28 cellular contexts compared by ENCODE assay signal in the genomic region with DNA sequence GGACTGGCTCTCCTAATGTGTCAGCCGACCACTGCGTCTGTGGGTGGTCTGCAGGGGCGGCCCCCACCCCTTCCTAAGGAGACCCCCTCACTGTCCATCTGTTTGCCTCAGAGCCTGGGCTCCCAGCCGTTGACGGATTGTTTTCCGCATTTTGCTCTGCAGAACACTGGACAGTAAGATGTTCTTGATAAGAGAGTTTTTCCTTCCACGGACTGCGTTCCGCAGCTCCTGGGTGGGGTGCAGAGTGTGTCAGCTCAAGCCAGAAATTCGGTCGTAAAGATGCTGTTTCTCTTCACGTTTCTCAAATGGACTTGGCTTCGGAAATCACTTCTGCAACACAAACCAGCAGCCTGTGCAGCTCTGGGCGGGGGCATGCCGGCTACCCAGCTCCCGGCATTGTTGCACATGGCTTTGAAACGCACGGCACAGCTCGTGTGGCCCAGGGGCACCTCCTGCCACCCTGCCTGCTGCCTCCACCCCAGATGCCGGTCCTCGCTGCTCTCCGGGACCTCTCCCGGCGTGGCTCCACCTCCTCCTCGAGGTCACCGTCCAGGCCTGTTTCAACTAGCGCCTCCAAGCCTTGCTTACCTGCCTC. TPM values are rescaled to one million over a fixed set of nuclear protein-coding genes. Genes with fewer than 3 reads are reported as not detected.
DNase-seq lines count a peak whose midpoint lies in the region; ATAC-seq and TF ChIP-seq lines count a peak whose summit lies in the region.
"Had no signal": no experiment of that assay in that cellular context is flagged by ENCODE, and none has a peak within 500 bp of the region (broad histone marks: within the 10 kb centered on the region; RNA-seq: fewer than 3 reads in every experiment).

No MANE protein-coding gene starts in this region.

- no peak overlapping the region for H3K23ac ChIP-seq in IMR-90 (ENCODE audit: low read depth, low read length)

- TF ChIP-seq EP300 in stomach (IDR thresholded peaks at IDR 0.05) = no peak

- H4K20me1 ChIP-seq in IMR-90 (ENCODE audit: insufficient read depth, low read length) = no peaks in the 10 kb centered on the region

- H2AK5ac ChIP-seq in IMR-90 (ENCODE audit: low read depth, low read length) = no peak overlapping the region

- dilution Hi-C loops in IMR-90 (cut with HindIII; ENCODE audit: low sequenced_read_pairs, unreplicated experiment) = no loop called here

- H3K9me3 Mint-ChIP-seq in activated CD8-positive, alpha-beta memory T cell treated with anti-CD3 and anti-CD28 coated beads, Interleukin-2, amount 10 ng/mL, durations not matched to agents 7 days and 5 days (ENCODE audit: low read depth) = no peaks in the 10 kb centered on the region

- H3K9me3 ChIP-seq in IMR-90 (ENCODE audit: control insufficient read depth, insufficient read depth, low read length) (no peaks in the 10 kb centered on the region), stomach (no peaks in the 10 kb centered on the region)
- H3K9me3 ChIP-seq: A549, BE2C, psoas muscle, upper lobe of right lung had no signal

- no peak overlapping the region for H3K27ac Mint-ChIP-seq in activated CD8-positive, alpha-beta memory T cell treated with anti-CD3 and anti-CD28 coated beads, Interleukin-2, amount 10 ng/mL, durations not matched to agents 7 days and 5 days

- H4K91ac ChIP-seq in IMR-90 (ENCODE audit: insufficient read depth, low read depth, low read length) = no peak overlapping the region

- H3K4ac ChIP-seq in IMR-90 (ENCODE audit: low read depth, low read length) = no peak overlapping the region

- intact Hi-C loops in IMR-90 (cut with micrococcal nuclease) (no loop called here), stomach (cut with DNase I; ENCODE audit: low total_unique reads) (no loop called here)

- no peak overlapping the region for H2AK9ac ChIP-seq in IMR-90 (replicated peaks; ENCODE audit: low read depth, low read length, poor library complexity)

- H3K9me1 ChIP-seq in IMR-90 (ENCODE audit: insufficient read depth, low read length) = no peaks in the 10 kb centered on the region

- H2BK120ac ChIP-seq in IMR-90 (ENCODE audit: low read depth, low read length) = no peak overlapping the region

- H2BK20ac ChIP-seq in IMR-90 (ENCODE audit: low read depth, low read length) = no peak overlapping the region

- TF ChIP-seq POLR2A in IMR-90 (IDR thresholded peaks at IDR 0.05; ENCODE audit: low read depth, low read length) = no peak
- no peak for TF ChIP-seq POLR2A in stomach (IDR thresholded peaks at IDR 0.05)

- H3K4me3 ChIP-seq in IMR-90 (ENCODE audit: insufficient read depth, low read depth, low read length) = no peak overlapping the region
- no peak overlapping the region for H3K4me3 ChIP-seq in fibroblast of the aortic adventitia (ENCODE audit: low read depth, low read length)
- no peak overlapping the region for H3K4me3 ChIP-seq in stomach
- H3K4me3 ChIP-seq: A549, GM12878, psoas muscle, SK-N-MC, upper lobe of right lung had no signal

- H3K4me1 Mint-ChIP-seq in activated CD8-positive, alpha-beta memory T cell treated with anti-CD3 and anti-CD28 coated beads, Interleukin-2, amount 10 ng/mL, durations not matched to agents 7 days and 5 days = peaks cover 4% of the 10 kb centered on the region

- WGBS in IMR-90 (ENCODE audit: extremely low coverage in 2 of 2, insufficient read length in 1 of 2), 2 experiments = 56% methylated on average over 18 of the region's 27 CpGs; no CpG with 5 or more reads in 1 of the 2 experiments
- WGBS in stomach, 5 donors = 47 to 69% (median 57%) methylated on average over 12 to 27 of the region's 27 CpGs

- no peak overlapping the region for H3K4me2 ChIP-seq in IMR-90 (ENCODE audit: low read depth, low read length)
- H3K4me2 ChIP-seq: A549 had no signal

- no peak overlapping the region for H3K18ac ChIP-seq in IMR-90 (ENCODE audit: low read depth, low read length)

- H2AFZ ChIP-seq in IMR-90 (replicated peaks; ENCODE audit: low read length, poor library complexity) = peak overlapping the region; percentile 14

- CTCF ChIA-PET in activated CD8-positive, alpha-beta memory T cell treated with anti-CD3 and anti-CD28 coated beads, Interleukin-2, amount 10 ng/mL, durations not matched to agents 7 days and 5 days (lab: Charles Lee) = no interaction called here
- CTCF ChIA-PET in IMR-90 (lab: Yijun Ruan, JAX) = no interaction called here

- H3K4me3 Mint-ChIP-seq in activated CD8-positive, alpha-beta memory T cell treated with anti-CD3 and anti-CD28 coated beads, Interleukin-2, amount 10 ng/mL, durations not matched to agents 7 days and 5 days = no peak overlapping the region
- H3K4me3 Mint-ChIP-seq: brain had no signal

- POLR2A ChIA-PET in IMR-90 (lab: Charles Lee; ENCODE audit: unreplicated experiment) = no interaction called here

- H2BK15ac ChIP-seq in IMR-90 (ENCODE audit: low read depth, low read length) = no peak overlapping the region

- in situ Hi-C loops in IMR-90 (cut with MboI; ENCODE audit: low sequenced_read_pairs) = no loop called here

- H3K4me1 ChIP-seq in IMR-90 (ENCODE audit: control insufficient read depth, insufficient read depth, low read length) (no peaks in the 10 kb centered on the region), stomach (peaks cover 0 to 6% (median 3%) of the 10 kb centered on the region in 4 donors)
- H3K4me1 ChIP-seq: BE2C, psoas muscle, upper lobe of right lung had no signal

- no peak overlapping the region for H3K9ac ChIP-seq in IMR-90 (ENCODE audit: low read depth, low read length)

- DNase-seq in activated CD8-positive, alpha-beta memory T cell treated with anti-CD3 and anti-CD28 coated beads, Interleukin-2, amount 10 ng/mL, durations not matched to agents 7 days and 5 days = peak; percentile 29
- no peak for DNase-seq in activated CD8-positive, alpha-beta memory T cell treated with anti-CD3 and anti-CD28 coated beads, Interleukin-2, amount 50 U/mL, for 48 hours
- DNase-seq in IMR-90 = no peak
- DNase-seq in fibroblast of the aortic adventitia (ENCODE audit: low read depth) = peak; percentile 23
- DNase-seq in stomach = peak; percentile 20
- no peak for DNase-seq in activated CD4-positive, alpha-beta T cell treated with anti-CD3 and anti-CD28 coated beads for 48 hours
- DNase-seq: activated gamma-delta T cell, activated T-cell treated with anti-CD3 and anti-CD28 coated beads for 4 hours, BE2C, mammary epithelial cell, NCI-H1105, NCI-H2029, NCI-H345, NCI-H82, psoas muscle, RPMI8226, T-helper 2 cell had no signal

- ATAC-seq in activated CD8-positive, alpha-beta memory T cell treated with anti-CD3 and anti-CD28 coated beads, Interleukin-2, amount 10 ng/mL, durations not matched to agents 7 days and 5 days = no peak
- ATAC-seq in IMR-90 (ENCODE audit: low read depth) (no peak), HG02642 (IDR thresholded peaks at IDR 0.05; ENCODE audit: poor library complexity, unreplicated experiment) (no peak), GM21576 (IDR thresholded peaks at IDR 0.05; ENCODE audit: unreplicated experiment) (no peak)
- ATAC-seq: A549, GM12878, HepG2, psoas muscle, upper lobe of right lung had no signal

- no peak overlapping the region for H4K8ac ChIP-seq in IMR-90 (ENCODE audit: low read depth in 2 of 2, low read length in 2 of 2)

- H4K5ac ChIP-seq in IMR-90 (ENCODE audit: low read depth, low read length) = no peak overlapping the region

- no peak overlapping the region for H3K56ac ChIP-seq in IMR-90 (ENCODE audit: extremely low read depth, insufficient read depth, low read length)

- no peak for TF ChIP-seq RAD21 in IMR-90 (IDR thresholded peaks at IDR 0.05; ENCODE audit: low read length)

- H3K36me3 ChIP-seq in IMR-90 (ENCODE audit: control insufficient read depth, insufficient read depth, low read length) (no peaks in the 10 kb centered on the region), stomach (no peaks in the 10 kb centered on the region)
- H3K36me3 ChIP-seq: BE2C, upper lobe of right lung had no signal

- TF ChIP-seq CTCF in IMR-90 (conservative IDR thresholded peaks at IDR 0.05; ENCODE audit: low read depth, low read length) (no peak), fibroblast of the aortic adventitia (IDR thresholded peaks at IDR 0.05; ENCODE audit: insufficient read depth, low read length) (no peak), stomach (IDR thresholded peaks at IDR 0.05) (no peak)

- no TSS peak for BruUV-seq in IMR-90 (replicated peaks; lab: Mats Ljungman, UMichigan)

- H2BK5ac ChIP-seq in IMR-90 (ENCODE audit: low read depth, low read length, poor library complexity, severe bottlenecking) = no peak overlapping the region

- H3K27me3 ChIP-seq in IMR-90 (ENCODE audit: control insufficient read depth, insufficient read depth, low read length) (peaks cover 72% of the 10 kb centered on the region), stomach (peaks cover 0 to 86% (median 60%) of the 10 kb centered on the region in 3 donors)
- H3K27me3 ChIP-seq: BE2C had no signal

- no peaks in the 10 kb centered on the region for H3K79me1 ChIP-seq in IMR-90 (ENCODE audit: low read depth in 1 of 2, low read length in 2 of 2)

- H3K27ac ChIP-seq in IMR-90 (ENCODE audit: insufficient read depth, low read length) (no peak overlapping the region), stomach (no peak overlapping the region)
- H3K27ac ChIP-seq: A549, psoas muscle, SK-N-MC, upper lobe of right lung, VCaP had no signal

- no peak overlapping the region for H3K14ac ChIP-seq in IMR-90 (replicated peaks; ENCODE audit: low read depth, low read length)

- H3K36me3 Mint-ChIP-seq in activated CD8-positive, alpha-beta memory T cell treated with anti-CD3 and anti-CD28 coated beads, Interleukin-2, amount 10 ng/mL, durations not matched to agents 7 days and 5 days = no peaks in the 10 kb centered on the region
- H3K36me3 Mint-ChIP-seq: brain had no signal

- H3K27me3 Mint-ChIP-seq in activated CD8-positive, alpha-beta memory T cell treated with anti-CD3 and anti-CD28 coated beads, Interleukin-2, amount 10 ng/mL, durations not matched to agents 7 days and 5 days = peaks cover 8% of the 10 kb centered on the region

RNA-seq across cellular contexts. Expression of a gene that starts 2.9 kb away (rescaled TPM):
- total RNA-seq in activated CD8-positive, alpha-beta memory T cell treated with anti-CD3 and anti-CD28 coated beads, Interleukin-2, amount 10 ng/mL, durations not matched to agents 7 days and 5 days = not detected
- total RNA-seq in IMR-90 (2012; rRNA removed) (not detected in 2 replicates), fibroblast of the aortic adventitia (ENCODE audit: low replicate concordance) (not detected in 2 replicates), stomach (not detected)
- polyA plus RNA-seq in IMR-90 (2012; rRNA removed) (not detected in 2 replicates), stomach (not detected)
- polyA plus RNA-seq in IMR-90 (2012; cell fraction: cytosol; rRNA removed) = not detected in 2 replicates
- not detected in 2 replicates for polyA plus RNA-seq in IMR-90 (2012; cell fraction: nucleus; rRNA removed; ENCODE audit: low replicate concordance)
- total RNA-seq: GM12878, HepG2, kidney, mammary epithelial cell, psoas muscle, skeletal muscle tissue, upper lobe of right lung had no signal
- polyA plus RNA-seq: A549, GM12878, HepG2, mammary epithelial cell, psoas muscle had no signal

RNA-seq across cellular contexts. Expression of a gene that starts 10.7 kb away (rescaled TPM):
- not detected for total RNA-seq in activated CD8-positive, alpha-beta memory T cell treated with anti-CD3 and anti-CD28 coated beads, Interleukin-2, amount 10 ng/mL, durations not matched to agents 7 days and 5 days
- total RNA-seq in IMR-90 (2012; rRNA removed) = not detected in 2 replicates
- polyA plus RNA-seq in IMR-90 (2012; rRNA removed) = not detected in 2 replicates
- not detected in 2 replicates for polyA plus RNA-seq in IMR-90 (2012; cell fraction: cytosol; rRNA removed)
- not detected in 2 replicates for polyA plus RNA-seq in IMR-90 (2012; cell fraction: nucleus; rRNA removed; ENCODE audit: low replicate concordance)
- total RNA-seq in fibroblast of the aortic adventitia (ENCODE audit: low replicate concordance) = not detected in 2 replicates
- not detected for total RNA-seq in stomach
- not detected for polyA plus RNA-seq in stomach
- total RNA-seq: HepG2, psoas muscle, skeletal muscle tissue, upper lobe of right lung had no signal
- polyA plus RNA-seq: A549, GM12878, HepG2, mammary epithelial cell, psoas muscle had no signal

RNA-seq across cellular contexts. Expression of a gene that starts 56.4 kb away (rescaled TPM):
- total RNA-seq in activated CD8-positive, alpha-beta memory T cell treated with anti-CD3 and anti-CD28 coated beads, Interleukin-2, amount 10 ng/mL, durations not matched to agents 7 days and 5 days = 1 to 10 TPM; 2.5 to 2.6 TPM
- total RNA-seq in IMR-90 (2012; rRNA removed) (14.4 and 14.9 TPM in 2 replicates), fibroblast of the aortic adventitia (ENCODE audit: low replicate concordance) (17.3 and 24.8 TPM in 2 replicates), stomach (100 to 1,000 TPM in 1 of 5 donors, 10 to 100 TPM in 4; 24.3 to 127 (median 38.2) TPM)
- polyA plus RNA-seq in IMR-90 (2012; rRNA removed) (22.3 and 24.1 TPM in 2 replicates), stomach (10 to 100 TPM in 1 of 3 donors, 1 to 10 TPM in 2; 8.6 to 16.6 (median 9.2) TPM)
- polyA plus RNA-seq in IMR-90 (2012; cell fraction: cytosol; rRNA removed) = 14.5 and 18.6 TPM in 2 replicates
- 66.7 and 137 TPM in 2 replicates for polyA plus RNA-seq in IMR-90 (2012; cell fraction: nucleus; rRNA removed; ENCODE audit: low replicate concordance)
- total RNA-seq: GM12878, HepG2 had no signal
- polyA plus RNA-seq: GM12878, HepG2 had no signal

Comparison
In these comparisons a context has a peak if more than half of its experiments do, and no peak if none do; other contexts are left out.
1. DNase-seq: peak in activated CD8-positive, alpha-beta memory T cell treated with anti-CD3 and anti-CD28 coated beads, Interleukin-2, amount 10 ng/mL, durations not matched to agents 7 days and 5 days (single experiment), fibroblast of the aortic adventitia (single experiment) and stomach (single experiment); none in activated CD8-positive, alpha-beta memory T cell treated with anti-CD3 and anti-CD28 coated beads, Interleukin-2, amount 50 U/mL, for 48 hours (single experiment), IMR-90 (single experiment) and activated CD4-positive, alpha-beta T cell treated with anti-CD3 and anti-CD28 coated beads for 48 hours (single experiment).